ENCODE assay signal across 8 cellular contexts in genomic region chr18:67417864-67418523, GRCh38.
DNase-seq lines count a peak whose midpoint lies in the region; ATAC-seq and TF ChIP-seq lines count a peak whose summit lies in the region.
"Had no signal": no experiment of that assay in that cellular context is flagged by ENCODE, and none has a peak within 500 bp of the region (broad histone marks: within the 10 kb centered on the region; RNA-seq: fewer than 3 reads in every experiment).

No MANE protein-coding gene starts in this region.

- no peaks in the 10 kb centered on the region for H3K79me2 ChIP-seq in Loucy (ENCODE audit: insufficient read depth, low read length)
- no peaks in the 10 kb centered on the region for H3K79me2 ChIP-seq in hepatocyte

- H3K27ac ChIP-seq in hepatocyte (no peak overlapping the region), tibial artery (peak overlapping the region; percentile 35 to 46)
- H3K27ac ChIP-seq: VCaP had no signal

- peaks cover 11% of the 10 kb centered on the region for H3K4me1 Mint-ChIP-seq in activated T-cell treated with anti-CD3 and anti-CD28 coated beads, Interleukin-2, amount 50 U/mL, for 24 hours (ENCODE audit: low read depth)
- H3K4me1 Mint-ChIP-seq in CD14-positive monocyte = no peaks in the 10 kb centered on the region

- H3K9me2 ChIP-seq in Loucy (replicated peaks; ENCODE audit: low read depth, low read length) (no peaks in the 10 kb centered on the region), hepatocyte (replicated peaks; ENCODE audit: insufficient read depth) (no peaks in the 10 kb centered on the region)

- no peaks in the 10 kb centered on the region for H3K9me3 Mint-ChIP-seq in activated T-cell treated with anti-CD3 and anti-CD28 coated beads, Interleukin-2, amount 50 U/mL, for 24 hours
- H3K9me3 Mint-ChIP-seq in CD14-positive monocyte = peaks cover 0 to 1% (median 0%) of the 10 kb centered on the region in 7 donors

- H3K27me3 Mint-ChIP-seq in activated T-cell treated with anti-CD3 and anti-CD28 coated beads, Interleukin-2, amount 50 U/mL, for 24 hours = no peaks in the 10 kb centered on the region
- H3K27me3 Mint-ChIP-seq in CD14-positive monocyte (ENCODE audit: low read depth in 3 of 3) = no peaks in the 10 kb centered on the region

- H3K9ac ChIP-seq in Loucy (ENCODE audit: low read depth, low read length, poor library complexity, severe bottlenecking) = peak overlapping the region; percentile 4

- no peaks in the 10 kb centered on the region for H3F3A ChIP-seq in Loucy (ENCODE audit: low read depth)

- H3K36me3 ChIP-seq in Loucy (ENCODE audit: insufficient read depth, low read length) (no peaks in the 10 kb centered on the region), hepatocyte (replicated peaks; ENCODE audit: insufficient read depth, low read depth) (no peaks in the 10 kb centered on the region), tibial artery (no peaks in the 10 kb centered on the region)

- H3K36me3 Mint-ChIP-seq in activated T-cell treated with anti-CD3 and anti-CD28 coated beads, Interleukin-2, amount 50 U/mL, for 24 hours (ENCODE audit: low read depth) = no peaks in the 10 kb centered on the region
- no peaks in the 10 kb centered on the region for H3K36me3 Mint-ChIP-seq in CD14-positive monocyte

- DNase-seq in activated T-cell treated with anti-CD3 and anti-CD28 coated beads, Interleukin-2, amount 50 U/mL, for 24 hours = no peak
- DNase-seq in hepatocyte (ENCODE audit: low spot score) (peak; percentile 13), tibial artery (no peak), CD14-positive monocyte (ENCODE audit: low spot score) (no peak)

- peak overlapping the region; percentile 62 for H3K4me2 ChIP-seq in Loucy (ENCODE audit: low read depth, low read length, poor library complexity, severe bottlenecking)
- peak overlapping the region; percentile 36 for H3K4me2 ChIP-seq in hepatocyte

- H4K20me1 ChIP-seq in Loucy (ENCODE audit: insufficient read depth, low read length, poor library complexity, severe bottlenecking) = no peaks in the 10 kb centered on the region
- H4K20me1 ChIP-seq in hepatocyte (ENCODE audit: insufficient read depth, poor library complexity, severe bottlenecking) = no peaks in the 10 kb centered on the region

- H3K4me1 ChIP-seq in Loucy (ENCODE audit: insufficient read depth, low read length, poor library complexity, severe bottlenecking) = peaks cover 8% of the 10 kb centered on the region
- H3K4me1 ChIP-seq in hepatocyte (ENCODE audit: insufficient read depth) = no peaks in the 10 kb centered on the region
- H3K4me1 ChIP-seq in tibial artery = no peaks in the 10 kb centered on the region

- H3K9me3 ChIP-seq in Loucy (ENCODE audit: insufficient read depth, low read depth, low read length) (no peaks in the 10 kb centered on the region), hepatocyte (ENCODE audit: low read depth) (no peaks in the 10 kb centered on the region), tibial artery (no peaks in the 10 kb centered on the region)

- peak overlapping the region; percentile 37 for H3K4me3 Mint-ChIP-seq in activated T-cell treated with anti-CD3 and anti-CD28 coated beads, Interleukin-2, amount 50 U/mL, for 24 hours
- H3K4me3 Mint-ChIP-seq in CD14-positive monocyte = peak overlapping the region in 1 of 2 donors; percentile 65

- intact Hi-C loops in tibial artery (cut with DNase I; ENCODE audit: low total_unique reads) (no loop called here), CD14-positive monocyte (cut with micrococcal nuclease) (no loop called here)

- H3K27me3 ChIP-seq in Loucy (ENCODE audit: insufficient read depth, low read length, poor library complexity, severe bottlenecking) (no peaks in the 10 kb centered on the region), hepatocyte (no peaks in the 10 kb centered on the region), tibial artery (no peaks in the 10 kb centered on the region)

- H3K4me3 ChIP-seq in Loucy (ENCODE audit: low read length, poor library complexity, severe bottlenecking) (peak overlapping the region; percentile 43), hepatocyte (no peak overlapping the region), tibial artery (peak overlapping the region; percentile 24 to 39)

- ATAC-seq in GM18498 (IDR thresholded peaks at IDR 0.05; ENCODE audit: unreplicated experiment) (peak; percentile 96), GM21723 (IDR thresholded peaks at IDR 0.05; ENCODE audit: unreplicated experiment) (peak; percentile 92)

- WGBS in hepatocyte (ENCODE audit: low lambda C conversion rate, missing lambda C conversion rate) = 89% methylated on average over 6 of the region's 6 CpGs

- peak overlapping the region; percentile 53 for H3K27ac Mint-ChIP-seq in activated T-cell treated with anti-CD3 and anti-CD28 coated beads, Interleukin-2, amount 50 U/mL, for 24 hours
- no peak overlapping the region for H3K27ac Mint-ChIP-seq in CD14-positive monocyte

- TF ChIP-seq CTCF in Loucy (conservative IDR thresholded peaks at IDR 0.05; ENCODE audit: low read length) (no peak), hepatocyte (IDR thresholded peaks at IDR 0.05; ENCODE audit: poor library complexity) (no peak), tibial artery (IDR thresholded peaks at IDR 0.05) (no peak), CD14-positive monocyte (IDR thresholded peaks at IDR 0.05) (no peak)

- H2AFZ ChIP-seq in Loucy (ENCODE audit: low read length) (peak overlapping the region; percentile 92), hepatocyte (no peak overlapping the region)
